ENCODE assay signal across 1 cellular context in genomic region chr1:175725684-175726083, GRCh38.
TF ChIP-seq lines count a peak whose summit lies in the region.

No MANE protein-coding gene starts in this region.

TF ChIP-seq in K562, 482 proteins besides CTCF, POLR2A, EP300 and RAD21 (continued from another document and continues in another):
- TF ChIP-seq SAFB2 (IDR thresholded peaks at IDR 0.05; ENCODE audit: borderline replicate concordance, low read depth, low read length, severe bottlenecking) (no peak), ZNF79 (CRISPR knock-in tag; IDR thresholded peaks at IDR 0.05; ENCODE audit: low read depth) (no peak), GATA2 (CRISPR knock-in tag; IDR thresholded peaks at IDR 0.05) (no peak), ZNF133 (CRISPR knock-in tag; IDR thresholded peaks at IDR 0.05) (no peak), E2F3 (CRISPR knock-in tag; IDR thresholded peaks at IDR 0.05) (no peak), HDGF (IDR thresholded peaks at IDR 0.05) (no peak), RNF2 (IDR thresholded peaks at IDR 0.05) (no peak), SIN3B (IDR thresholded peaks at IDR 0.05; ENCODE audit: low read depth) (no peak), MECOM (CRISPR knock-in tag; IDR thresholded peaks at IDR 0.05) (no peak), EZH2 (IDR thresholded peaks at IDR 0.05; ENCODE audit: borderline replicate concordance, low read depth, low read length) (no peak), HOMEZ (CRISPR knock-in tag; IDR thresholded peaks at IDR 0.05) (no peak), NBN (IDR thresholded peaks at IDR 0.05; ENCODE audit: low read depth) (no peak), PBX2 (CRISPR knock-in tag; IDR thresholded peaks at IDR 0.05; ENCODE audit: low read depth) (no peak), PBX2 (tag; conservative IDR thresholded peaks at IDR 0.05; ENCODE audit: low read depth) (0 out of 2 replicates have a peak, but pooled peaks have one; percentile 15), ZNF318 (IDR thresholded peaks at IDR 0.05; ENCODE audit: borderline replicate concordance in 1 of 2, low read depth in 1 of 2) (no peak), ZNF24 (IDR thresholded peaks at IDR 0.05) (no peak), ZNF592 (IDR thresholded peaks at IDR 0.05) (no peak), NFE2 (IDR thresholded peaks at IDR 0.05; ENCODE audit: low read depth) (no peak), PHF20 (IDR thresholded peaks at IDR 0.05; ENCODE audit: partially characterized antibody) (no peak), HMBOX1 (IDR thresholded peaks at IDR 0.05) (no peak), PHF21A (IDR thresholded peaks at IDR 0.05; ENCODE audit: borderline replicate concordance, low read depth) (no peak), NFIC (IDR thresholded peaks at IDR 0.05) (no peak), SMAD4 (CRISPR knock-in tag; conservative IDR thresholded peaks at IDR 0.05) (no peak), ZBTB1 (CRISPR knock-in tag; IDR thresholded peaks at IDR 0.05; ENCODE audit: borderline replicate concordance, low read depth) (no peak), NR4A1 (CRISPR knock-in tag; IDR thresholded peaks at IDR 0.05) (no peak), NR4A1 (tag; IDR thresholded peaks at IDR 0.05) (no peak), NKRF (IDR thresholded peaks at IDR 0.05; ENCODE audit: borderline replicate concordance) (no peak), HNRNPLL (IDR thresholded peaks at IDR 0.05; ENCODE audit: low read depth, low read length, poor library complexity, severe bottlenecking) (no peak), FOXJ2 (tag; IDR thresholded peaks at IDR 0.05) (no peak), ZNF354B (CRISPR knock-in tag; IDR thresholded peaks at IDR 0.05) (no peak), TCF7 (IDR thresholded peaks at IDR 0.05; ENCODE audit: borderline replicate concordance) (no peak), HINFP (tag; conservative IDR thresholded peaks at IDR 0.05; ENCODE audit: low read depth) (no peak), TAL1 (IDR thresholded peaks at IDR 0.05) (no peak), ELF2 (CRISPR knock-in tag; IDR thresholded peaks at IDR 0.05) (no peak), GTF3C2 (IDR thresholded peaks at IDR 0.05; ENCODE audit: borderline replicate concordance, extremely low read depth, insufficient read length) (no peak), ZNF121 (CRISPR knock-in tag; conservative IDR thresholded peaks at IDR 0.05) (no peak)
